Comparison of ENCODE assay signal across 11 cellular contexts in genomic region chr12:113070117-113070906, GRCh38. TPM values are rescaled to one million over a fixed set of nuclear protein-coding genes. Genes with fewer than 3 reads are reported as not detected.
DNase-seq lines count a peak whose midpoint lies in the region; ATAC-seq and TF ChIP-seq lines count a peak whose summit lies in the region.
"Had no signal": no experiment of that assay in that cellular context is flagged by ENCODE, and none has a peak within 500 bp of the region (broad histone marks: within the 10 kb centered on the region; RNA-seq: fewer than 3 reads in every experiment).

No MANE protein-coding gene starts in this region.

- H3K4me2 ChIP-seq in Karpas-422 (ENCODE audit: low read depth, low read length, poor library complexity, severe bottlenecking) (peak overlapping the region; percentile 86), neural progenitor cell (no peak overlapping the region)

- H3K4me1 ChIP-seq in Karpas-422 (ENCODE audit: low read length) (peaks cover 100% of the 10 kb centered on the region), neural progenitor cell (peaks cover 8% of the 10 kb centered on the region)
- H3K4me1 ChIP-seq: SJCRH30 had no signal

- H2AFZ ChIP-seq in Karpas-422 (ENCODE audit: low read length): no peak overlapping the region
- no peak overlapping the region for H2AFZ ChIP-seq in neural progenitor cell (replicated peaks)

- no peaks in the 10 kb centered on the region for H3K36me3 Mint-ChIP-seq in activated naive CD8-positive, alpha-beta T cell treated with anti-CD3 and anti-CD28 coated beads, Interleukin-2, amount 10 ng/mL, durations not matched to agents 7 days and 5 days
- H3K36me3 Mint-ChIP-seq in neural progenitor cell: no peaks in the 10 kb centered on the region

- DNase-seq in NK-92 treated with Interleukin-12 subunit alpha and Interleukin-12 subunit beta, amount 100 ng/mL, for 24 hours (lab: John Stamatoyannopoulos, UW): peak; percentile 59
- DNase-seq in NK-92 (lab: John Stamatoyannopoulos, UW; ENCODE audit: unreplicated experiment) (no peak), Karpas-422 (no peak), neural progenitor cell (ENCODE audit: low spot score) (no peak), hippocampal formation (lab: John Stamatoyannopoulos, UW) (no peak)
- peak; percentile 65 for DNase-seq in activated naive CD8-positive, alpha-beta T cell treated with anti-CD3 and anti-CD28 coated beads, Interleukin-2, amount 10 ng/mL, durations not matched to agents 7 days and 5 days
- peak; percentile 82 for DNase-seq in stimulated activated CD8-positive, alpha-beta memory T cell treated with anti-CD3 and anti-CD28 coated beads, Interleukin-4, amount 100 ng/mL, for 48 hours
- DNase-seq: brain microvascular endothelial cell, SJCRH30 had no signal

- H3K36me3 ChIP-seq in Karpas-422 (ENCODE audit: insufficient read depth, low read length): peaks cover 36% of the 10 kb centered on the region
- H3K36me3 ChIP-seq in neural progenitor cell: no peaks in the 10 kb centered on the region
- H3K36me3 ChIP-seq: brain microvascular endothelial cell, SJCRH30 had no signal

- H3F3A ChIP-seq in neural progenitor cell (ENCODE audit: low read depth): no peaks in the 10 kb centered on the region

- H3K9me2 ChIP-seq in Karpas-422 (replicated peaks; ENCODE audit: insufficient read depth, low read length): no peaks in the 10 kb centered on the region

- H3K27me3 Mint-ChIP-seq in activated naive CD8-positive, alpha-beta T cell treated with anti-CD3 and anti-CD28 coated beads, Interleukin-2, amount 10 ng/mL, durations not matched to agents 7 days and 5 days: peaks cover 5% of the 10 kb centered on the region
- H3K27me3 Mint-ChIP-seq in neural progenitor cell (ENCODE audit: insufficient read depth, low read depth): peaks cover 9% of the 10 kb centered on the region

- H3K27ac ChIP-seq in Karpas-422 (ENCODE audit: low read length): peak overlapping the region; percentile 99
- H3K27ac ChIP-seq in neural progenitor cell: no peak overlapping the region
- H3K27ac ChIP-seq: brain microvascular endothelial cell, SJCRH30 had no signal

- H4K20me1 ChIP-seq in Karpas-422 (ENCODE audit: insufficient read depth, low read depth, low read length): peaks cover 3% of the 10 kb centered on the region; the same call in 1 of the 2 replicates
- peaks cover 46% of the 10 kb centered on the region for H4K20me1 ChIP-seq in neural progenitor cell (ENCODE audit: low read depth)

- H3K27ac Mint-ChIP-seq in activated naive CD8-positive, alpha-beta T cell treated with anti-CD3 and anti-CD28 coated beads, Interleukin-2, amount 10 ng/mL, durations not matched to agents 7 days and 5 days: peak overlapping the region; percentile 8
- H3K27ac Mint-ChIP-seq in neural progenitor cell: no peak overlapping the region

- H3K9ac ChIP-seq in Karpas-422 (ENCODE audit: low read length) (peak overlapping the region; percentile 89), neural progenitor cell (no peak overlapping the region)

- no peak for TF ChIP-seq CTCF in neural progenitor cell (IDR thresholded peaks at IDR 0.05)

- H3K4me3 Mint-ChIP-seq in activated naive CD8-positive, alpha-beta T cell treated with anti-CD3 and anti-CD28 coated beads, Interleukin-2, amount 10 ng/mL, durations not matched to agents 7 days and 5 days: peak overlapping the region; percentile 39
- no peak overlapping the region for H3K4me3 Mint-ChIP-seq in neural progenitor cell

- H3K4me3 ChIP-seq in Karpas-422 (ENCODE audit: low read length): 0 out of 2 replicates have a peak overlapping the region, but pooled peaks have one; percentile 7
- H3K4me3 ChIP-seq in neural progenitor cell: no peak overlapping the region
- H3K4me3 ChIP-seq: SJCRH30 had no signal

- H3K79me2 ChIP-seq in Karpas-422 (ENCODE audit: low read length): peaks cover 44% of the 10 kb centered on the region
- H3K79me2 ChIP-seq in neural progenitor cell (ENCODE audit: low read depth): no peaks in the 10 kb centered on the region

- ATAC-seq in activated naive CD8-positive, alpha-beta T cell treated with anti-CD3 and anti-CD28 coated beads, Interleukin-2, amount 10 ng/mL, durations not matched to agents 7 days and 5 days (ENCODE audit: low read depth): peak; percentile 83
- no peak for ATAC-seq in HG03159 (IDR thresholded peaks at IDR 0.05; ENCODE audit: unreplicated experiment)

- peaks cover 15% of the 10 kb centered on the region for H3K4me1 Mint-ChIP-seq in activated naive CD8-positive, alpha-beta T cell treated with anti-CD3 and anti-CD28 coated beads, Interleukin-2, amount 10 ng/mL, durations not matched to agents 7 days and 5 days
- H3K4me1 Mint-ChIP-seq in neural progenitor cell: peaks cover 15% of the 10 kb centered on the region

- H3K9me3 Mint-ChIP-seq in activated naive CD8-positive, alpha-beta T cell treated with anti-CD3 and anti-CD28 coated beads, Interleukin-2, amount 10 ng/mL, durations not matched to agents 7 days and 5 days: no peaks in the 10 kb centered on the region
- H3K9me3 Mint-ChIP-seq in neural progenitor cell: no peaks in the 10 kb centered on the region

- H3K9me3 ChIP-seq in Karpas-422 (ENCODE audit: low read length) (no peaks in the 10 kb centered on the region), neural progenitor cell (ENCODE audit: low read depth) (no peaks in the 10 kb centered on the region)
- H3K9me3 ChIP-seq: SJCRH30 had no signal

- no peaks in the 10 kb centered on the region for H3K27me3 ChIP-seq in Karpas-422 (ENCODE audit: low read length)
- peaks cover 11% of the 10 kb centered on the region for H3K27me3 ChIP-seq in neural progenitor cell

- POLR2A ChIA-PET in activated naive CD8-positive, alpha-beta T cell treated with anti-CD3 and anti-CD28 coated beads, Interleukin-2, amount 10 ng/mL, durations not matched to agents 7 days and 5 days (lab: Charles Lee): interaction anchor here (1.6 kb wide), 1 partner anchor 92 kb away, joined by 4 read pairs; the partner anchor contains the start of gene OAS2

RNA-seq across cellular contexts. Expression of gene DTX1, which starts 13.8 kb away (rescaled TPM):
- total RNA-seq in Karpas-422 (2014; rRNA removed; shearing (Covaris generic); ENCODE audit: low replicate concordance): 227 and 481 TPM in 2 replicates
- under 1 TPM; 0.55 to 0.57 TPM for total RNA-seq in activated naive CD8-positive, alpha-beta T cell treated with anti-CD3 and anti-CD28 coated beads, Interleukin-2, amount 10 ng/mL, durations not matched to agents 7 days and 5 days
- 0.49 and 5.2 TPM in 2 replicates for total RNA-seq in neural progenitor cell (ENCODE audit: low replicate concordance)
- total RNA-seq: HT-29, SJCRH30 had no signal

Comparison
In these comparisons a context has a peak if more than half of its experiments do, and no peak if none do; other contexts are left out.
1. DNase-seq: peak in NK-92 treated with Interleukin-12 subunit alpha and Interleukin-12 subunit beta, amount 100 ng/mL, for 24 hours (single experiment), activated naive CD8-positive, alpha-beta T cell treated with anti-CD3 and anti-CD28 coated beads, Interleukin-2, amount 10 ng/mL, durations not matched to agents 7 days and 5 days (single experiment) and stimulated activated CD8-positive, alpha-beta memory T cell treated with anti-CD3 and anti-CD28 coated beads, Interleukin-4, amount 100 ng/mL, for 48 hours (single experiment); none in NK-92 (single experiment), Karpas-422 (single experiment), neural progenitor cell (single experiment) and hippocampal formation (0 of 2).
2. RNA of gene DTX1, which starts 13.8 kb away (total RNA-seq): 227 to 481 TPM in Karpas-422; 0.55 to 0.57 TPM in activated naive CD8-positive, alpha-beta T cell treated with anti-CD3 and anti-CD28 coated beads, Interleukin-2, amount 10 ng/mL, durations not matched to agents 7 days and 5 days and 0.49 to 5.2 TPM in neural progenitor cell; every median in the first group is over 10 times any median in the second.